ENCODE assay signal across 10 cellular contexts in the genomic region with DNA sequence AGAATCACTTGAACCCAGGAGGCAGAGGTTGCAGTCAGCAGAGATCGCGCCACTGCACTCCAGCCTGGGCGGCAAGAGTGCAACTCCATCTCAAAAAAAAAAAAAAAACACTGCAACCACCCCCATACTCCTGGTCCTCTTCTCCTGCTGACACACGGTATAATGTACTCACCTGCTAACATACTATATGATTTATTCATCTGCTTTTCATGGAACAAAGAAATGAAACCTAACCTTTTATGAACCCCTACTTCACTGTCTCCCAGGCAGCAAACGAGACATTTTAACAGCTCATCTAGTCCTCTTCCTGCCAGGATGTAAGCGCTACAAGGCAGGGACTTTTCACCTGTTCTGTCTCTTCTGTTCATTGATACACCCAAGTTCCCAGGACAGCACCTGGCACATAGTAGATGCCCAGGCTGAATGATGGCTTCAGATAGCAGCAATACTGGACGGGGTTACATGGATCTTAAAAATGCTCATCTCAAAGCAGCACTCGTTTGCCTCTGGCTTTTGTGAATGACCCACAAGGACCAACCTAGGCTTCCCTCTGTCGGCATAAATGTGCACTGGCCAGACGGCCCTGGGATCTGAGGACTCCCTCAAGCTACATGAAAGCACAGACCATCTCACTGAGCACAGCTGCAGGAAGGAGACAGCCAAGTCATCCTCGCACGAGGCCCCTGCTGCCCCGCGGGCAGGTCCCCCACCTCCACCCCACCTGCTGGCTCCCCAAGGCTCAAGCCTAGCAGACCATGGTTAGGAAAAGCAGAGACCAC. TPM values are rescaled to one million over a fixed set of nuclear protein-coding genes. Genes with fewer than 3 reads are reported as not detected.
DNase-seq lines count a peak whose midpoint lies in the region; ATAC-seq and FAIRE-seq lines count a peak whose summit lies in the region.
"Had no signal": no experiment of that assay in that cellular context is flagged by ENCODE, and none has a peak within 500 bp of the region (broad histone marks: within the 10 kb centered on the region; RNA-seq: fewer than 3 reads in every experiment).

No MANE protein-coding gene starts in this region.

- H3K27me3 Mint-ChIP-seq in activated T-helper 17 cell treated with anti-CD3 and anti-CD28 coated beads, Interleukin-2, amount 50 U/mL, for 72 hours: no peaks in the 10 kb centered on the region

- peaks cover 5% of the 10 kb centered on the region for H3K36me3 Mint-ChIP-seq in activated T-helper 17 cell treated with anti-CD3 and anti-CD28 coated beads, Interleukin-2, amount 50 U/mL, for 72 hours (ENCODE audit: low read depth)

- peak overlapping the region; percentile 12 for H3K4me3 Mint-ChIP-seq in activated T-helper 17 cell treated with anti-CD3 and anti-CD28 coated beads, Interleukin-2, amount 50 U/mL, for 72 hours

- FAIRE-seq in urothelium cell line (lab: Jason Lieb, UNC): no peak
- FAIRE-seq: G401.6 had no signal

- ATAC-seq in HG02610 (IDR thresholded peaks at IDR 0.05; ENCODE audit: unreplicated experiment): peak; percentile 48
- peak; percentile 77 for ATAC-seq in activated T-helper 17 cell treated with anti-CD3 and anti-CD28 coated beads, Interleukin-2, amount 50 U/mL, for 72 hours (replicated peaks)
- no peak for ATAC-seq in GM21423 (IDR thresholded peaks at IDR 0.05; ENCODE audit: unreplicated experiment)

- peaks cover 16% of the 10 kb centered on the region for H3K4me1 Mint-ChIP-seq in activated T-helper 17 cell treated with anti-CD3 and anti-CD28 coated beads, Interleukin-2, amount 50 U/mL, for 72 hours

- no peaks in the 10 kb centered on the region for H3K9me3 Mint-ChIP-seq in activated T-helper 17 cell treated with anti-CD3 and anti-CD28 coated beads, Interleukin-2, amount 50 U/mL, for 72 hours

- peak; percentile 45 for DNase-seq in AG08395 (ENCODE audit: low spot score)
- DNase-seq in kidney tubule cell (ENCODE audit: low spot score): peak; percentile 6
- no peak for DNase-seq in GM03348 (ENCODE audit: low spot score)
- no peak for DNase-seq in urothelium cell line (ENCODE audit: low spot score)
- DNase-seq in D341Med (ENCODE audit: low spot score): no peak
- DNase-seq: KBM-7 had no signal

- peak overlapping the region; percentile 42 for H3K27ac Mint-ChIP-seq in activated T-helper 17 cell treated with anti-CD3 and anti-CD28 coated beads, Interleukin-2, amount 50 U/mL, for 72 hours

RNA-seq across cellular contexts. Expression of a gene that starts 20.3 kb away (rescaled TPM):
- total RNA-seq in activated T-helper 17 cell treated with anti-CD3 and anti-CD28 coated beads, Interleukin-2, amount 50 U/mL, for 72 hours: 1 to 10 TPM; 7.0 to 7.4 TPM

Comparison
In these comparisons a context has a peak if more than half of its experiments do, and no peak if none do; other contexts are left out.
1. DNase-seq: peak in AG08395 (single experiment) and kidney tubule cell (single experiment); none in GM03348 (single experiment), urothelium cell line (single experiment) and D341Med (single experiment).